Comparison of ENCODE assay signal across 19 cellular contexts in the genomic region with DNA sequence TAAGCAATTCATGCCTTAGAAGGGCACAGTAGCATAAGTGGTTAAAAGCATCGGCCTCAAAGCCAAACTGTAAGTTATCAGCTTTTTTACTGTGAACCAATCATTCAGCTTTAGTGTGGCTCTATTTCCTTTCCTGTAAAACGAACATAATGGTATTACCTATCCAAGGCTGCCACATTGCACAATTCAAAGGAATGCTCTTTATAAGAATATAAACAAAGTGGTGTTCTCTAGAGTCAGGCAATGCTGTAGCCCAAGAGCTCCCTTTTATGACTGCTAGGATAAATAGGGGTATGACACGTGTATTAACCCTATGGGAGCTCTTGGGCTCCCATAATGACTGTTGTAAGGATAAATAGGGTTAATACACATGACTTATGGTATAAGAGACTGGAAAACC. TPM values are rescaled to one million over a fixed set of nuclear protein-coding genes. Genes with fewer than 3 reads are reported as not detected.
A peak's percentile ranks its signal among the peaks of the same experiment; 100 is the strongest.
DNase-seq lines count a peak whose midpoint lies in the region; ATAC-seq and TF ChIP-seq lines count a peak whose summit lies in the region.
"Had no signal": no experiment of that assay in that cellular context is flagged by ENCODE, and none has a peak within 500 bp of the region (broad histone marks: within the 10 kb centered on the region; RNA-seq: fewer than 3 reads in every experiment).

No MANE protein-coding gene starts in this region.

- intact Hi-C loops in thyroid gland (cut with DNase I) = no loop called here

- H3K27ac ChIP-seq in lung (ENCODE audit: low read depth in 1 of 2, low read length in 1 of 2) = no peak overlapping the region
- no peak overlapping the region for H3K27ac ChIP-seq in thyroid gland
- H3K27ac ChIP-seq: BLaER1, Peyer's patch had no signal

- WGBS in lung, 2 donors = 65 to 81% methylated on average over 3 of the region's 3 CpGs
- 84 to 92% methylated on average over 3 of the region's 3 CpGs for WGBS in thyroid gland, 2 donors

- H3K27me3 ChIP-seq in lung (ENCODE audit: control insufficient read depth, insufficient read depth) = no peaks in the 10 kb centered on the region
- no peaks in the 10 kb centered on the region for H3K27me3 ChIP-seq in thyroid gland
- H3K27me3 ChIP-seq: BLaER1, Peyer's patch had no signal

- TF ChIP-seq CTCF in fibroblast of pulmonary artery (IDR thresholded peaks at IDR 0.05; ENCODE audit: low read length, missing control alignments) = no peak
- no peak for TF ChIP-seq CTCF in lung (IDR thresholded peaks at IDR 0.05; ENCODE audit: control extremely low read depth, extremely low read depth)
- no peak for TF ChIP-seq CTCF in thyroid gland (IDR thresholded peaks at IDR 0.05)

- ATAC-seq in lung (ENCODE audit: insufficient read depth, low FRiP score) (peak; percentile 42), HG03280 (IDR thresholded peaks at IDR 0.05; ENCODE audit: unreplicated experiment) (no peak)
- ATAC-seq: GM23338, SK-N-SH treated with all-trans-retinoic acid at 6 μM for 48 hours had no signal

- H3K4me1 ChIP-seq in lung (ENCODE audit: control insufficient read depth in 2 of 2, insufficient read depth in 2 of 2, low read length in 2 of 2) (no peaks in the 10 kb centered on the region), thyroid gland (peaks cover 0 to 3% of the 10 kb centered on the region in 2 donors)
- H3K4me1 ChIP-seq: BLaER1, Peyer's patch had no signal

- H3K36me3 ChIP-seq in lung (ENCODE audit: control insufficient read depth in 2 of 2, insufficient read depth in 2 of 2, low read length in 2 of 2) = peaks cover 4 to 15% of the 10 kb centered on the region in 2 donors
- no peaks in the 10 kb centered on the region for H3K36me3 ChIP-seq in thyroid gland

- no peaks in the 10 kb centered on the region for H3K9me3 ChIP-seq in lung (ENCODE audit: control insufficient read depth in 2 of 2, insufficient read depth in 1 of 2, low read length in 1 of 2)
- no peaks in the 10 kb centered on the region for H3K9me3 ChIP-seq in thyroid gland
- H3K9me3 ChIP-seq: Caco-2, Peyer's patch had no signal

- no peak overlapping the region for H3K4me3 ChIP-seq in Jurkat, Clone E6-1 (ENCODE audit: low read length)
- H3K4me3 ChIP-seq in fibroblast of pulmonary artery (replicated peaks; ENCODE audit: low read depth, low read length) (no peak overlapping the region), lung (no peak overlapping the region), thyroid gland (replicated peaks in 1 of 3) (no peak overlapping the region)
- H3K4me3 ChIP-seq: BLaER1, GM23338, Peyer's patch had no signal

- TF ChIP-seq POLR2A in thyroid gland (IDR thresholded peaks at IDR 0.05) = no peak

- DNase-seq in Jurkat, Clone E6-1 (ENCODE audit: low read depth, low spot score) = peak; percentile 63
- DNase-seq in fibroblast of pulmonary artery (ENCODE audit: low read depth) (peak; percentile 11), lung (ENCODE audit: low spot score) (no peak), NCI-H2081 (lab: John Stamatoyannopoulos, UW) (no peak), thyroid gland (no peak), LoVo (ENCODE audit: low spot score) (no peak)
- DNase-seq: CD4-positive, alpha-beta T cell; DND-41; HCEC 1CT; MV-4-11; NCI-H1694 treated with DMSO at 0.1 percent for 48 hours; NCI-H446; NCI-H526; Peyer's patch had no signal

RNA-seq across cellular contexts. Expression of gene INTS7, which starts 25.4 kb away (rescaled TPM):
- polyA plus RNA-seq in Jurkat, Clone E6-1 (2012; ENCODE audit: insufficient read depth, insufficient read length) = 23.5 TPM
- total RNA-seq in lung (10 to 100 TPM; 15.7 to 18.9 TPM), thyroid gland (10 to 100 TPM; 14.8 to 22.6 (median 19.5) TPM)
- polyA plus RNA-seq in lung = 1 to 10 TPM; 6.4 to 8.0 TPM

RNA-seq across cellular contexts. Expression of gene DTL, which starts 25.5 kb away (rescaled TPM):
- 77.9 TPM for polyA plus RNA-seq in Jurkat, Clone E6-1 (2012; ENCODE audit: insufficient read depth, insufficient read length)
- 10 to 100 TPM in 1 of 2 donors, 1 to 10 TPM in 1; 5.1 to 27.8 TPM for total RNA-seq in lung
- polyA plus RNA-seq in lung = 1 to 10 TPM; 1.1 to 1.7 TPM
- 1 to 10 TPM; 1.2 to 3.9 (median 2.1) TPM for total RNA-seq in thyroid gland

Comparison
In these comparisons a context has a peak if more than half of its experiments do, and no peak if none do; other contexts are left out.
1. DNase-seq: peak in Jurkat, Clone E6-1 (single experiment) and fibroblast of pulmonary artery (single experiment); none in lung (single experiment), NCI-H2081 (0 of 2), thyroid gland (0 of 2) and LoVo (single experiment).